1 cellular context compared by ENCODE assay signal in the genomic region with DNA sequence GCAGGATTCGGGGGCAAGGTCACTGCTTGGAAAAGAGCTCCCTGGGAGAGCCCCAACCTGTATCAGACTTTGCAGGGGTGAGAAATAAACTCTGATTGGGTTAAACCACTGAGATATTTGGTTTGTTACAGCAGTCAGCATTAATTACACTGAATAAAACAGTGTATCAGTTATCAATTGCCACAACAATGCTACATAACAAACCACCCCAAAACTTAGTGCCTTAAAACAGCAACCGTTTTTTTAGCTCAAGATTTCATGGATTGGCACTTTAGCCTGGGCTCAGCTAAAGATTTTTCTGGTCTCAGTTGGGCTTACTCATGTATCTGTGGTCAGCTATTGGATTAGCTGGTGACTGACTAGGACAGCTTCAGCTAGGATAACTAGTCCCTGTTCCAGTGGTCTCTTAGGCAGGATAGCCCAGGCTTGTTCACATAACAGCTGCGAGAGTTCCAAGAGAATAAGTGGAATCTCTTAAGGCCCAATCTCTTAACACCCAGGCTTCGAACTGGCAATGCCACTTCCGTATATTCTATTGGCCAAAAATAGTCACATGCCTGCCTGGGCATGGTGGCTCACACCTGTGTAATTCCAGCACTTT. TPM values are rescaled to one million over a fixed set of nuclear protein-coding genes. Genes with fewer than 3 reads are reported as not detected.
"Had no signal": no experiment of that assay in that cellular context is flagged by ENCODE, and none has a peak within 500 bp of the region (broad histone marks: within the 10 kb centered on the region; RNA-seq: fewer than 3 reads in every experiment).

No MANE protein-coding gene starts in this region.

RNA-seq across cellular contexts. Expression of a gene that starts 49.1 kb away (rescaled TPM):
- total RNA-seq: GM23248 had no signal
